8 cellular contexts compared by ENCODE assay signal in the genomic region with DNA sequence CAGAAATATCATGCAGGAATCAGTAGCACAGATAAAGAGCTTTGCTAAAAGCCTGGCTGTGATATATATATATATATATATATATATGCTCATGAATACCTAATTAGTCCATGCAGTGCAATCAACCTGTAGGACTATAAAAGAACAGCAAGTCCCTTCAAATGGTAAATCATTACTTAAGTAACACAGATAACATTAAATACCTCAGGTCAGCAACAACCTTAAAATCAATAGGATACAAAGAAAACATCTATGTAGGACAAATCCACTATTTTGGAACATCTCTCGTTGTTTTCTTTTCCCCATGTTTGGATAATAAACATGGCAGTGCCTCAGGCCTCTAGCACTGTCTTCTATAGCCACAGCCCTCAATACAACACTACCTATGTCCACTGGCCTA.
"Had no signal": no experiment of that assay in that cellular context is flagged by ENCODE, and none has a peak within 500 bp of the region (broad histone marks: within the 10 kb centered on the region; RNA-seq: fewer than 3 reads in every experiment).

No MANE protein-coding gene starts in this region.

- H3K4me3 ChIP-seq: GM23338 had no signal

- H3K27ac Mint-ChIP-seq: GM23338, IgD-negative memory B cell had no signal

- H3K4me2 ChIP-seq: GM23338 had no signal

- FAIRE-seq: H1, H54, HTR-8/SVneo had no signal

- H3K4me1 Mint-ChIP-seq: IgD-negative memory B cell had no signal

- DNase-seq: H9, HCEC 1CT, KBM-7 had no signal

- ATAC-seq: GM23338 had no signal

- H3K4me3 Mint-ChIP-seq: GM23338, H9, IgD-negative memory B cell had no signal

- H2AFZ ChIP-seq: GM23338 had no signal
